In genomic region chrX:97401154-97401553, GRCh38 we compare ENCODE assay signal across 10 cellular contexts.
A peak's percentile ranks its signal among the peaks of the same experiment; 100 is the strongest.
DNase-seq lines count a peak whose midpoint lies in the region; ATAC-seq and TF ChIP-seq lines count a peak whose summit lies in the region.
"Had no signal": no experiment of that assay in that cellular context is flagged by ENCODE, and none has a peak within 500 bp of the region (broad histone marks: within the 10 kb centered on the region; RNA-seq: fewer than 3 reads in every experiment).

No MANE protein-coding gene starts in this region.

- TF ChIP-seq CTCF in GM12865 (IDR thresholded peaks at IDR 0.05; ENCODE audit: insufficient read depth, low read depth, low read length, missing control alignments) (no peak), adrenal gland (IDR thresholded peaks at IDR 0.05) (no peak), gastroesophageal sphincter (IDR thresholded peaks at IDR 0.05) (no peak)

- no peaks in the 10 kb centered on the region for H3K27me3 Mint-ChIP-seq in activated CD4-positive, alpha-beta memory T cell treated with anti-CD3 and anti-CD28 coated beads for 36 hours
- H3K27me3 Mint-ChIP-seq: activated naive CD4-positive, alpha-beta T cell treated with anti-CD3 and anti-CD28 coated beads, Interleukin-2, amount 10 ng/mL, durations not matched to agents 7 days and 5 days had no signal

- no peaks in the 10 kb centered on the region for H3K36me3 ChIP-seq in adrenal gland (replicated peaks in 1 of 2)
- H3K36me3 ChIP-seq in gastroesophageal sphincter = no peaks in the 10 kb centered on the region

- no peak for TF ChIP-seq EP300 in gastroesophageal sphincter (IDR thresholded peaks at IDR 0.05)

- H3K4me1 Mint-ChIP-seq in activated CD4-positive, alpha-beta memory T cell treated with anti-CD3 and anti-CD28 coated beads for 36 hours (ENCODE audit: low read depth) = peaks cover 49% of the 10 kb centered on the region

- H3K9me3 ChIP-seq in adrenal gland (replicated peaks in 1 of 3) (no peaks in the 10 kb centered on the region), gastroesophageal sphincter (no peaks in the 10 kb centered on the region)

- peak overlapping the region; percentile 9 for H3K27ac Mint-ChIP-seq in activated CD4-positive, alpha-beta memory T cell treated with anti-CD3 and anti-CD28 coated beads for 36 hours
- H3K27ac Mint-ChIP-seq: activated naive CD4-positive, alpha-beta T cell treated with anti-CD3 and anti-CD28 coated beads, Interleukin-2, amount 10 ng/mL, durations not matched to agents 7 days and 5 days had no signal

- H3K4me1 ChIP-seq in adrenal gland (replicated peaks in 1 of 2) (peaks cover 0 to 3% of the 10 kb centered on the region in 2 donors), gastroesophageal sphincter (no peaks in the 10 kb centered on the region)

- H3K9me3 Mint-ChIP-seq in activated CD4-positive, alpha-beta memory T cell treated with anti-CD3 and anti-CD28 coated beads for 36 hours = no peaks in the 10 kb centered on the region
- H3K9me3 Mint-ChIP-seq: activated naive CD4-positive, alpha-beta T cell treated with anti-CD3 and anti-CD28 coated beads, Interleukin-2, amount 10 ng/mL, durations not matched to agents 7 days and 5 days had no signal

- no peaks in the 10 kb centered on the region for H3K27me3 ChIP-seq in adrenal gland
- no peaks in the 10 kb centered on the region for H3K27me3 ChIP-seq in gastroesophageal sphincter

- H3K4me3 Mint-ChIP-seq in activated CD4-positive, alpha-beta memory T cell treated with anti-CD3 and anti-CD28 coated beads for 36 hours = no peak overlapping the region
- H3K4me3 Mint-ChIP-seq: activated naive CD4-positive, alpha-beta T cell treated with anti-CD3 and anti-CD28 coated beads, Interleukin-2, amount 10 ng/mL, durations not matched to agents 7 days and 5 days had no signal

- DNase-seq in GM12865 (ENCODE audit: low read depth) (peak; percentile 83), AML-193 (lab: John Stamatoyannopoulos, UW) (no peak), adrenal gland (no peak), GDM1 (lab: John Stamatoyannopoulos, UW) (no peak)
- peak; percentile 39 for DNase-seq in activated CD4-positive, alpha-beta memory T cell treated with anti-CD3 and anti-CD28 coated beads for 36 hours
- DNase-seq: activated naive CD4-positive, alpha-beta T cell treated with anti-CD3 and anti-CD28 coated beads, Interleukin-2, amount 10 ng/mL, durations not matched to agents 7 days and 5 days; SHP77 treated with DMSO at 0.1 percent for 48 hours had no signal

- CTCF ChIA-PET in activated CD4-positive, alpha-beta memory T cell treated with anti-CD3 and anti-CD28 coated beads for 36 hours (lab: Charles Lee) = no interaction called here

- TF ChIP-seq POLR2A in adrenal gland (IDR thresholded peaks at IDR 0.05) = no peak
- no peak for TF ChIP-seq POLR2A in gastroesophageal sphincter (IDR thresholded peaks at IDR 0.05)

- POLR2A ChIA-PET in activated CD4-positive, alpha-beta memory T cell treated with anti-CD3 and anti-CD28 coated beads for 36 hours (lab: Charles Lee) = interaction anchor here (1.4 kb wide), 1 partner anchor 11 kb away, joined by 3 read pairs; no protein-coding TSS in a partner anchor

- no peaks in the 10 kb centered on the region for H3K36me3 Mint-ChIP-seq in activated CD4-positive, alpha-beta memory T cell treated with anti-CD3 and anti-CD28 coated beads for 36 hours
- H3K36me3 Mint-ChIP-seq: activated naive CD4-positive, alpha-beta T cell treated with anti-CD3 and anti-CD28 coated beads, Interleukin-2, amount 10 ng/mL, durations not matched to agents 7 days and 5 days had no signal

- H3K27ac ChIP-seq in adrenal gland (no peak overlapping the region), gastroesophageal sphincter (no peak overlapping the region)

- intact Hi-C loops in activated CD4-positive, alpha-beta memory T cell treated with anti-CD3 and anti-CD28 coated beads for 36 hours (cut with micrococcal nuclease) = loop anchor here (2.0 to 10.0 kb wide), 2 partner anchors 94 to 362 kb away; no protein-coding TSS in a partner anchor
- intact Hi-C loops in adrenal gland (cut with DNase I) = no loop called here

- WGBS in adrenal gland, 4 donors = 49 to 75% (median 61%) methylated on average over 2 of the region's 2 CpGs
- 31 to 83% methylated on average over 1 to 2 of the region's 2 CpGs for WGBS in gastroesophageal sphincter (ENCODE audit: low coverage in 1 of 2), 2 donors

- ATAC-seq in GM19328 (IDR thresholded peaks at IDR 0.05; ENCODE audit: unreplicated experiment) = peak; percentile 37
- ATAC-seq in HG03025 (IDR thresholded peaks at IDR 0.05; ENCODE audit: low FRiP score, unreplicated experiment) = peak; percentile 50
- ATAC-seq in gastroesophageal sphincter = no peak

- no peak overlapping the region for H3K4me3 ChIP-seq in GM12865 (ENCODE audit: low read depth, low read length)
- no peak overlapping the region for H3K4me3 ChIP-seq in adrenal gland
- H3K4me3 ChIP-seq in gastroesophageal sphincter = no peak overlapping the region

Comparison
In these comparisons a context has a peak if more than half of its experiments do, and no peak if none do; other contexts are left out.
1. DNase-seq: peak in GM12865 (single experiment) and activated CD4-positive, alpha-beta memory T cell treated with anti-CD3 and anti-CD28 coated beads for 36 hours (single experiment); none in AML-193 (0 of 2), adrenal gland (0 of 7) and GDM1 (single experiment).